ENCODE assay signal across 1 cellular context in the genomic region with DNA sequence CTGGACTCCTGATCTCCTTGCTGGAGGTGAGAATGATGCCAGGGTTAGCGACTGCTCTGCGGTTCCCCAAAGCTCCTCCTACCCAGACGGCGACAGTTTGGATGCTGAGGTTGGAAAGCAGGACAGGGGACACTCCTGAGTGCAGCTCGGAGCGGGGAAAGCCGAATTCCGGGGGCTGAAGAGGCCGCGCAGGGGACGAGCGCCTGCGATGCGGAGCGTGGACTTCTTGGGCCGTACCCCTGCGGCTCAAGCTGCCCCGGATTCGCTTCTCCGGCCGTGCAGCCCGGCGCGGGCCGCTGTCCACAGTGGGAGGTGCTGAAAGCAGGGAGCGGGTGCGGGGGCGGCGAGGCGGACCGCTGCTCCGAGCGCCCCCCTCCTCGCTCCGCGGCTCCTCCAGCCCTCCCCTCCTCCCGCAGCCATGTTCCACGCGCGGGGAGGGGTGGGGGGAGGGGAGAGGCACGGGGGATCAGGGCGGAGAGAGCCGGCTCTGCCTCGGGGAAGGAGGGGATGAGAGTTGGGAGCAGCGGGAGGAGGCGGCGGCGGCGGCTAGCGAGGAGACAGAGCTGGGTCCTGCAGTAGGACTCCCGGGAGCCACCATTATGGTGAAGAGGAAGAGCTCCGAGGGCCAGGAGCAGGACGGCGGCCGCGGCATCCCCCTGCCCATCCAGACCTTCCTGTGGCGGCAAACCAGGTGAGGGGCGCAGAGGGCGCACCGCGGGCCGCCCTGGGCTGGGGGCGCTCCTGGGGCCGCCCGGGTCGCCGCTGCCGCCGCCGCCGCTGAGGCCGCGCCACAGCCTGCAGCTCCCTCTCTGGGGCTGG.
A peak's percentile ranks its signal among the peaks of the same experiment; 100 is the strongest.
TF ChIP-seq lines count a peak whose summit lies in the region.

A gene with protein sequence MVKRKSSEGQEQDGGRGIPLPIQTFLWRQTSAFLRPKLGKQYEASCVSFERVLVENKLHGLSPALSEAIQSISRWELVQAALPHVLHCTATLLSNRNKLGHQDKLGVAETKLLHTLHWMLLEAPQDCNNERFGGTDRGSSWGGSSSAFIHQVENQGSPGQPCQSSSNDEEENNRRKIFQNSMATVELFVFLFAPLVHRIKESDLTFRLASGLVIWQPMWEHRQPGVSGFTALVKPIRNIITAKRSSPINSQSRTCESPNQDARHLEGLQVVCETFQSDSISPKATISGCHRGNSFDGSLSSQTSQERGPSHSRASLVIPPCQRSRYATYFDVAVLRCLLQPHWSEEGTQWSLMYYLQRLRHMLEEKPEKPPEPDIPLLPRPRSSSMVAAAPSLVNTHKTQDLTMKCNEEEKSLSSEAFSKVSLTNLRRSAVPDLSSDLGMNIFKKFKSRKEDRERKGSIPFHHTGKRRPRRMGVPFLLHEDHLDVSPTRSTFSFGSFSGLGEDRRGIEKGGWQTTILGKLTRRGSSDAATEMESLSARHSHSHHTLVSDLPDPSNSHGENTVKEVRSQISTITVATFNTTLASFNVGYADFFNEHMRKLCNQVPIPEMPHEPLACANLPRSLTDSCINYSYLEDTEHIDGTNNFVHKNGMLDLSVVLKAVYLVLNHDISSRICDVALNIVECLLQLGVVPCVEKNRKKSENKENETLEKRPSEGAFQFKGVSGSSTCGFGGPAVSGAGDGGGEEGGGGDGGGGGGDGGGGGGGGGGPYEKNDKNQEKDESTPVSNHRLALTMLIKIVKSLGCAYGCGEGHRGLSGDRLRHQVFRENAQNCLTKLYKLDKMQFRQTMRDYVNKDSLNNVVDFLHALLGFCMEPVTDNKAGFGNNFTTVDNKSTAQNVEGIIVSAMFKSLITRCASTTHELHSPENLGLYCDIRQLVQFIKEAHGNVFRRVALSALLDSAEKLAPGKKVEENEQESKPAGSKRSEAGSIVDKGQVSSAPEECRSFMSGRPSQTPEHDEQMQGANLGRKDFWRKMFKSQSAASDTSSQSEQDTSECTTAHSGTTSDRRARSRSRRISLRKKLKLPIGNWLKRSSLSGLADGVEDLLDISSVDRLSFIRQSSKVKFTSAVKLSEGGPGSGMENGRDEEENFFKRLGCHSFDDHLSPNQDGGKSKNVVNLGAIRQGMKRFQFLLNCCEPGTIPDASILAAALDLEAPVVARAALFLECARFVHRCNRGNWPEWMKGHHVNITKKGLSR (N-terminal part only) (plus strand): TSS at position 359 of the 819 bp plus-strand sequence. CDS start 241 bp downstream, at position 600.

TF ChIP-seq in HepG2, 621 proteins besides CTCF, POLR2A, EP300 and RAD21 (continued from another document and continues in another):
- TF ChIP-seq ZNF326 (CRISPR knock-in tag; IDR thresholded peaks at IDR 0.05; ENCODE audit: borderline replicate concordance) = no peak
- peak; percentile 91; the same call in 1 of the 2 replicates for TF ChIP-seq ZNF790 (CRISPR knock-in tag; IDR thresholded peaks at IDR 0.05; ENCODE audit: borderline replicate concordance)
- no peak for TF ChIP-seq DPF2 (CRISPR knock-in tag; IDR thresholded peaks at IDR 0.05; ENCODE audit: borderline replicate concordance, low read depth)
- 0 out of 2 replicates have a peak, but pooled peaks have one; percentile 37 for TF ChIP-seq ELF1 (CRISPR knock-in tag; IDR thresholded peaks at IDR 0.05)
- TF ChIP-seq FOXA1 (IDR thresholded peaks at IDR 0.05) = no peak
- TF ChIP-seq FOXA1 (CRISPR knock-in tag; IDR thresholded peaks at IDR 0.05) = peak; percentile 38; the same call in 1 of the 2 replicates
- TF ChIP-seq, protein P1, sequence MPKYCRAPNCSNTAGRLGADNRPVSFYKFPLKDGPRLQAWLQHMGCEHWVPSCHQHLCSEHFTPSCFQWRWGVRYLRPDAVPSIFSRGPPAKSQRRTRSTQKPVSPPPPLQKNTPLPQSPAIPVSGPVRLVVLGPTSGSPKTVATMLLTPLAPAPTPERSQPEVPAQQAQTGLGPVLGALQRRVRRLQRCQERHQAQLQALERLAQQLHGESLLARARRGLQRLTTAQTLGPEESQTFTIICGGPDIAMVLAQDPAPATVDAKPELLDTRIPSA (CRISPR knock-in tag; IDR thresholded peaks at IDR 0.05; ENCODE audit: borderline replicate concordance) = peak; percentile 93
- peak; percentile 81; the same call in 1 of the 2 replicates for TF ChIP-seq CENPT (CRISPR knock-in tag; IDR thresholded peaks at IDR 0.05; ENCODE audit: low read depth)
- peak; percentile 75; the same call in 1 of the 2 replicates for TF ChIP-seq ZNF777 (CRISPR knock-in tag; IDR thresholded peaks at IDR 0.05)
- TF ChIP-seq, protein P2, sequence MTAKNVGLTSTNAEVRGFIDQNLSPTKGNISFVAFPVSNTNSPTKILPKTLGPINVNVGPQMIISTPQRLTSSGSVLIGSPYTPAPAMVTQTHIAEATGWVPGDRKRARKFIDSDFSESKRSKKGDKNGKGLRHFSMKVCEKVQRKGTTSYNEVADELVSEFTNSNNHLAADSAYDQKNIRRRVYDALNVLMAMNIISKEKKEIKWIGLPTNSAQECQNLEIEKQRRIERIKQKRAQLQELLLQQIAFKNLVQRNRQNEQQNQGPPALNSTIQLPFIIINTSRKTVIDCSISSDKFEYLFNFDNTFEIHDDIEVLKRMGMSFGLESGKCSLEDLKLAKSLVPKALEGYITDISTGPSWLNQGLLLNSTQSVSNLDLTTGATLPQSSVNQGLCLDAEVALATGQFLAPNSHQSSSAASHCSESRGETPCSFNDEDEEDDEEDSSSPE (CRISPR knock-in tag; IDR thresholded peaks at IDR 0.05) = 0 out of 2 replicates have a peak, but pooled peaks have one; percentile 55
- no peak for TF ChIP-seq NFIC (IDR thresholded peaks at IDR 0.05; ENCODE audit: low read length)
- TF ChIP-seq JUN (CRISPR knock-in tag; IDR thresholded peaks at IDR 0.05) = peak; percentile 63; the same call in 1 of the 2 replicates
- no peak for TF ChIP-seq ATM (IDR thresholded peaks at IDR 0.05; ENCODE audit: borderline replicate concordance)
- TF ChIP-seq, protein P3, sequence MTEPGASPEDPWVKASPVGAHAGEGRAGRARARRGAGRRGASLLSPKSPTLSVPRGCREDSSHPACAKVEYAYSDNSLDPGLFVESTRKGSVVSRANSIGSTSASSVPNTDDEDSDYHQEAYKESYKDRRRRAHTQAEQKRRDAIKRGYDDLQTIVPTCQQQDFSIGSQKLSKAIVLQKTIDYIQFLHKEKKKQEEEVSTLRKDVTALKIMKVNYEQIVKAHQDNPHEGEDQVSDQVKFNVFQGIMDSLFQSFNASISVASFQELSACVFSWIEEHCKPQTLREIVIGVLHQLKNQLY (CRISPR knock-in tag; IDR thresholded peaks at IDR 0.05) = peak; percentile 64; the same call in 1 of the 2 replicates
- no peak for TF ChIP-seq HNF4A (CRISPR knock-in tag; IDR thresholded peaks at IDR 0.05)
- no peak for TF ChIP-seq ZNF207 (IDR thresholded peaks at IDR 0.05; ENCODE audit: borderline replicate concordance)
- TF ChIP-seq ZSCAN9 (CRISPR knock-in tag; IDR thresholded peaks at IDR 0.05; ENCODE audit: borderline replicate concordance) = peak; percentile 99
- peak; percentile 89; the same call in 1 of the 2 replicates for TF ChIP-seq ZFP41 (CRISPR knock-in tag; IDR thresholded peaks at IDR 0.05; ENCODE audit: borderline replicate concordance)
- TF ChIP-seq ZC3H13 (CRISPR knock-in tag; IDR thresholded peaks at IDR 0.05) = peak; percentile 88
- 0 out of 2 replicates have a peak, but pooled peaks have one; percentile 78 for TF ChIP-seq RFXAP (CRISPR knock-in tag; IDR thresholded peaks at IDR 0.05; ENCODE audit: borderline replicate concordance)
- TF ChIP-seq, protein P4, sequence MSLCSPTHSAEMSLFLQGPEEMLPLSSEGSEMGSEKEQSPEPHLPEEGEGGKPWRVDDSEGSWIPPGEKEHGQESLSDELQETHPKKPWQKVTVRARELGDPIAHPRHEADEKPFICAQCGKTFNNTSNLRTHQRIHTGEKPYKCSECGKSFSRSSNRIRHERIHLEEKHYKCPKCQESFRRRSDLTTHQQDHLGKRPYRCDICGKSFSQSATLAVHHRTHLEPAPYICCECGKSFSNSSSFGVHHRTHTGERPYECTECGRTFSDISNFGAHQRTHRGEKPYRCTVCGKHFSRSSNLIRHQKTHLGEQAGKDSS (CRISPR knock-in tag; IDR thresholded peaks at IDR 0.05; ENCODE audit: borderline replicate concordance, low read depth) = peak; percentile 89; the same call in 1 of the 2 replicates
- peak; percentile 95 for TF ChIP-seq HOXD1 (CRISPR knock-in tag; IDR thresholded peaks at IDR 0.05)
- TF ChIP-seq, protein P5, sequence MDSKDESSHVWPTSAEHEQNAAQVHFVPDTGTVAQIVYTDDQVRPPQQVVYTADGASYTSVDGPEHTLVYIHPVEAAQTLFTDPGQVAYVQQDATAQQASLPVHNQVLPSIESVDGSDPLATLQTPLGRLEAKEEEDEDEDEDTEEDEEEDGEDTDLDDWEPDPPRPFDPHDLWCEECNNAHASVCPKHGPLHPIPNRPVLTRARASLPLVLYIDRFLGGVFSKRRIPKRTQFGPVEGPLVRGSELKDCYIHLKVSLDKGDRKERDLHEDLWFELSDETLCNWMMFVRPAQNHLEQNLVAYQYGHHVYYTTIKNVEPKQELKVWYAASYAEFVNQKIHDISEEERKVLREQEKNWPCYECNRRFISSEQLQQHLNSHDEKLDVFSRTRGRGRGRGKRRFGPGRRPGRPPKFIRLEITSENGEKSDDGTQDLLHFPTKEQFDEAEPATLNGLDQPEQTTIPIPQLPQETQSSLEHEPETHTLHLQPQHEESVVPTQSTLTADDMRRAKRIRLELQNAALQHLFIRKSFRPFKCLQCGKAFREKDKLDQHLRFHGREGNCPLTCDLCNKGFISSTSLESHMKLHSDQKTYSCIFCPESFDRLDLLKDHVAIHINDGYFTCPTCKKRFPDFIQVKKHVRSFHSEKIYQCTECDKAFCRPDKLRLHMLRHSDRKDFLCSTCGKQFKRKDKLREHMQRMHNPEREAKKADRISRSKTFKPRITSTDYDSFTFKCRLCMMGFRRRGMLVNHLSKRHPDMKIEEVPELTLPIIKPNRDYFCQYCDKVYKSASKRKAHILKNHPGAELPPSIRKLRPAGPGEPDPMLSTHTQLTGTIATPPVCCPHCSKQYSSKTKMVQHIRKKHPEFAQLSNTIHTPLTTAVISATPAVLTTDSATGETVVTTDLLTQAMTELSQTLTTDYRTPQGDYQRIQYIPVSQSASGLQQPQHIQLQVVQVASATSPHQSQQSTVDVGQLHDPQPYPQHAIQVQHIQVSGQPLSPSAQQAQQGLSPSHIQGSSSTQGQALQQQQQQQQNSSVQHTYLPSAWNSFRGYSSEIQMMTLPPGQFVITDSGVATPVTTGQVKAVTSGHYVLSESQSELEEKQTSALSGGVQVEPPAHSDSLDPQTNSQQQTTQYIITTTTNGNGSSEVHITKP (CRISPR knock-in tag; IDR thresholded peaks at IDR 0.05; ENCODE audit: low read depth) = peak; percentile 79; the same call in 1 of the 2 replicates
- TF ChIP-seq RARG (CRISPR knock-in tag; IDR thresholded peaks at IDR 0.05; ENCODE audit: low read depth) = peak; percentile 85; the same call in 1 of the 2 replicates
- peak; percentile 89; the same call in 1 of the 2 replicates for TF ChIP-seq NR1H2 (CRISPR knock-in tag; IDR thresholded peaks at IDR 0.05; ENCODE audit: borderline replicate concordance, low read depth)
- TF ChIP-seq MTA3 (CRISPR knock-in tag; IDR thresholded peaks at IDR 0.05) = 0 out of 2 replicates have a peak, but pooled peaks have one; percentile 75
- TF ChIP-seq ZNF543 (CRISPR knock-in tag; IDR thresholded peaks at IDR 0.05) = peak; percentile 91
- peak; percentile 51; the same call in 1 of the 2 replicates for TF ChIP-seq GATAD2A (CRISPR knock-in tag; IDR thresholded peaks at IDR 0.05)
- 0 out of 2 replicates have a peak, but pooled peaks have one; percentile 58 for TF ChIP-seq ZNF3 (CRISPR knock-in tag; IDR thresholded peaks at IDR 0.05)
- TF ChIP-seq ZNF232 (CRISPR knock-in tag; IDR thresholded peaks at IDR 0.05; ENCODE audit: borderline replicate concordance) = peak; percentile 97
- TF ChIP-seq, protein P6, sequence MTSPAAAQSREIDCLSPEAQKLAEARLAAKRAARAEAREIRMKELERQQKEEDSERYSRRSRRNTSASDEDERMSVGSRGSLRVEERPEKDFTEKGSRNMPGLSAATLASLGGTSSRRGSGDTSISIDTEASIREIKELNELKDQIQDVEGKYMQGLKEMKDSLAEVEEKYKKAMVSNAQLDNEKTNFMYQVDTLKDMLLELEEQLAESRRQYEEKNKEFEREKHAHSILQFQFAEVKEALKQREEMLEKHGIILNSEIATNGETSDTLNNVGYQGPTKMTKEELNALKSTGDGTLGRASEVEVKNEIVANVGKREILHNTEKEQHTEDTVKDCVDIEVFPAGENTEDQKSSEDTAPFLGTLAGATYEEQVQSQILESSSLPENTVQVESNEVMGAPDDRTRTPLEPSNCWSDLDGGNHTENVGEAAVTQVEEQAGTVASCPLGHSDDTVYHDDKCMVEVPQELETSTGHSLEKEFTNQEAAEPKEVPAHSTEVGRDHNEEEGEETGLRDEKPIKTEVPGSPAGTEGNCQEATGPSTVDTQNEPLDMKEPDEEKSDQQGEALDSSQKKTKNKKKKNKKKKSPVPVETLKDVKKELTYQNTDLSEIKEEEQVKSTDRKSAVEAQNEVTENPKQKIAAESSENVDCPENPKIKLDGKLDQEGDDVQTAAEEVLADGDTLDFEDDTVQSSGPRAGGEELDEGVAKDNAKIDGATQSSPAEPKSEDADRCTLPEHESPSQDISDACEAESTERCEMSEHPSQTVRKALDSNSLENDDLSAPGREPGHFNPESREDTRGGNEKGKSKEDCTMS (CRISPR knock-in tag; conservative IDR thresholded peaks at IDR 0.05) = peak; percentile 95; the same call in 1 of the 2 replicates
- no peak for TF ChIP-seq RNF2 (conservative IDR thresholded peaks at IDR 0.05; ENCODE audit: low read depth)
- peak; percentile 99 for TF ChIP-seq ZNF430 (CRISPR knock-in tag; IDR thresholded peaks at IDR 0.05)
- no peak for TF ChIP-seq TAF15 (IDR thresholded peaks at IDR 0.05; ENCODE audit: low read depth, low read length, poor library complexity, severe bottlenecking)
- peak; percentile 64; the same call in 1 of the 2 replicates for TF ChIP-seq ZSCAN30 (CRISPR knock-in tag; IDR thresholded peaks at IDR 0.05)
- peak; percentile 71; the same call in 1 of the 2 replicates for TF ChIP-seq YEATS4 (CRISPR knock-in tag; IDR thresholded peaks at IDR 0.05; ENCODE audit: borderline replicate concordance)
- peak; percentile 62 for TF ChIP-seq NCOA2 (CRISPR knock-in tag; IDR thresholded peaks at IDR 0.05)
- TF ChIP-seq ZSCAN29 (CRISPR knock-in tag; conservative IDR thresholded peaks at IDR 0.05) = peak; percentile 97
- TF ChIP-seq FOXJ3 (CRISPR knock-in tag; IDR thresholded peaks at IDR 0.05; ENCODE audit: borderline replicate concordance) = no peak
- peak; percentile 98 for TF ChIP-seq ZNF564 (CRISPR knock-in tag; IDR thresholded peaks at IDR 0.05)
- TF ChIP-seq ZNF30 (CRISPR knock-in tag; IDR thresholded peaks at IDR 0.05) = peak; percentile 88; the same call in 1 of the 2 replicates
- no peak for TF ChIP-seq TBX3 (IDR thresholded peaks at IDR 0.05; ENCODE audit: borderline replicate concordance)
- TF ChIP-seq KAT7 (CRISPR knock-in tag; IDR thresholded peaks at IDR 0.05; ENCODE audit: borderline replicate concordance) = 0 out of 2 replicates have a peak, but pooled peaks have one; percentile 55
- no peak for TF ChIP-seq SOX6 (IDR thresholded peaks at IDR 0.05)
- peak; percentile 56 for TF ChIP-seq SOX6 (CRISPR knock-in tag; IDR thresholded peaks at IDR 0.05)
- TF ChIP-seq ZNF850 (CRISPR knock-in tag; conservative IDR thresholded peaks at IDR 0.05) = 0 out of 2 replicates have a peak, but pooled peaks have one; percentile 66
